In the genomic region with DNA sequence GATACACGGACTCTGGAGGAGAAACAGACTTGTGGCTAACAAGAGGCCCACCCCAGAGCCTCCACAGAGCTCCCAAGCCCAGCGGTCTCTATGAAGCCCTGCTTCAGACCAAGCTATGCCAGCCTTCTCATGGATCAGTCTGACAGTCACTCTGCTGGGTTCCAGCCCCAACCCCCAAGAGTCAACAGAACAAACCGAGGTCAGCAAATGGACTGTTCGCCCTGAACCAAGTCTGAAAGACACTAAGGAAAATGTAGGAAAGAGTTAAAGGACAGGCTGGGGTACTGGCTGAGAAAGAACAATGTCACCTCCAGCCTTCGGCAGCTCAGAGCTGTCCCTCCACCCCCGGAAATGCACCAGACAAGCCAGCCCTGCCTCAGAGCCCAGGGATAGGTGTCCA, we compare ENCODE assay signal across 32 cellular contexts. TPM values are rescaled to one million over a fixed set of nuclear protein-coding genes. Genes with fewer than 3 reads are reported as not detected.
DNase-seq lines count a peak whose midpoint lies in the region; ATAC-seq and TF ChIP-seq lines count a peak whose summit lies in the region.
"Had no signal": no experiment of that assay in that cellular context is flagged by ENCODE, and none has a peak within 500 bp of the region (broad histone marks: within the 10 kb centered on the region; RNA-seq: fewer than 3 reads in every experiment).

No MANE protein-coding gene starts in this region.

- peak overlapping the region; percentile 44 to 79 for H3K27ac Mint-ChIP-seq in activated naive CD4-positive, alpha-beta T cell treated with anti-CD3 and anti-CD28 coated beads, Interleukin-2, amount 50 U/mL, for 72 hours
- peak overlapping the region in 2 of 5 experiments; percentile 73 to 82 for H3K27ac Mint-ChIP-seq in brain
- H3K27ac Mint-ChIP-seq: activated B cell treated with CpG ODN at 0.5 μM for 24 hours, GM23338 had no signal

- H3K4ac ChIP-seq in mesenchymal stem cell (ENCODE audit: low read depth in 1 of 2, low read length in 2 of 2) = no peak overlapping the region

- H2AK5ac ChIP-seq in mesenchymal stem cell (ENCODE audit: low read length, severe bottlenecking) = no peak overlapping the region

- H4K20me1 ChIP-seq in MM.1S (ENCODE audit: insufficient read depth, low read length) = no peaks in the 10 kb centered on the region

- no peak overlapping the region for H4K8ac ChIP-seq in mesenchymal stem cell (ENCODE audit: low read length)

- H3K14ac ChIP-seq in mesenchymal stem cell (ENCODE audit: low read length in 2 of 2) = no peak overlapping the region

- H3K27ac ChIP-seq in mesenchymal stem cell (ENCODE audit: low read length, poor library complexity, severe bottlenecking) (no peak overlapping the region), stomach smooth muscle (ENCODE audit: low read length) (peak overlapping the region; percentile 53), MM.1S (ENCODE audit: low read length) (no peak overlapping the region)
- H3K27ac ChIP-seq: ascending aorta, upper lobe of right lung had no signal

- peak overlapping the region; percentile 19 to 77 (median 23) for H3K4me3 Mint-ChIP-seq in brain
- H3K4me3 Mint-ChIP-seq: activated B cell treated with CpG ODN at 0.5 μM for 24 hours; central memory CD8-positive, alpha-beta T cell; GM23338 had no signal

- H2BK120ac ChIP-seq in mesenchymal stem cell (ENCODE audit: low read depth, low read length) = no peak overlapping the region

- H3K9me3 Mint-ChIP-seq in activated naive CD4-positive, alpha-beta T cell treated with anti-CD3 and anti-CD28 coated beads, Interleukin-2, amount 50 U/mL, for 72 hours = no peaks in the 10 kb centered on the region
- H3K9me3 Mint-ChIP-seq in brain = no peaks in the 10 kb centered on the region
- H3K9me3 Mint-ChIP-seq: activated B cell treated with CpG ODN at 0.5 μM for 24 hours; central memory CD8-positive, alpha-beta T cell; GM23338 had no signal

- no peaks in the 10 kb centered on the region for H3K9me3 ChIP-seq in mesenchymal stem cell (ENCODE audit: control insufficient read depth, low read length)
- H3K9me3 ChIP-seq in stomach smooth muscle (ENCODE audit: control insufficient read depth in 2 of 2, low read length in 2 of 2) = no peaks in the 10 kb centered on the region
- H3K9me3 ChIP-seq in MM.1S (replicated peaks; ENCODE audit: insufficient read depth, low read length) = no peaks in the 10 kb centered on the region
- H3K9me3 ChIP-seq: ascending aorta, Caco-2, right lobe of liver, upper lobe of right lung had no signal

- H2BK15ac ChIP-seq in mesenchymal stem cell (ENCODE audit: low read depth, poor library complexity, severe bottlenecking) = no peak overlapping the region

- H3K4me1 ChIP-seq in mesenchymal stem cell (ENCODE audit: control insufficient read depth, insufficient read depth, low read depth, low read length) = peaks cover 10% of the 10 kb centered on the region
- peaks cover 56% of the 10 kb centered on the region for H3K4me1 ChIP-seq in stomach smooth muscle (ENCODE audit: control insufficient read depth, insufficient read depth, low read length)
- H3K4me1 ChIP-seq in MM.1S (ENCODE audit: low read length) = peaks cover 13% of the 10 kb centered on the region

- peaks cover 44% of the 10 kb centered on the region for H3K4me1 Mint-ChIP-seq in brain

- H3K18ac ChIP-seq in mesenchymal stem cell (ENCODE audit: low read depth in 1 of 2, low read length in 2 of 2) = no peak overlapping the region

- H2BK12ac ChIP-seq in mesenchymal stem cell (ENCODE audit: low read length in 2 of 2) = no peak overlapping the region

- no peaks in the 10 kb centered on the region for H3K9me2 ChIP-seq in MM.1S (replicated peaks; ENCODE audit: insufficient read depth, low read length)

- no peak overlapping the region for H2BK5ac ChIP-seq in mesenchymal stem cell (ENCODE audit: low read depth, low read length, poor library complexity, severe bottlenecking)

- H3K27me3 ChIP-seq in mesenchymal stem cell (ENCODE audit: control insufficient read depth in 1 of 2, insufficient read depth in 1 of 2, low read length in 2 of 2) = no peaks in the 10 kb centered on the region
- no peaks in the 10 kb centered on the region for H3K27me3 ChIP-seq in stomach smooth muscle (ENCODE audit: control insufficient read depth in 1 of 2, insufficient read depth in 2 of 2, low read length in 2 of 2)
- H3K27me3 ChIP-seq in MM.1S (replicated peaks; ENCODE audit: insufficient read depth, low read length) = no peaks in the 10 kb centered on the region
- H3K27me3 ChIP-seq: ascending aorta, right lobe of liver, upper lobe of right lung had no signal

- peaks cover 4% of the 10 kb centered on the region; the same call in 1 of the 2 replicates for H3F3A ChIP-seq in MM.1S (ENCODE audit: insufficient read depth, low read length)

- no peak for TF ChIP-seq CTCF in brain (conservative IDR thresholded peaks at IDR 0.05)
- no peak for TF ChIP-seq CTCF in MM.1S (IDR thresholded peaks at IDR 0.05; ENCODE audit: low read length)

- H3K36me3 Mint-ChIP-seq in activated naive CD4-positive, alpha-beta T cell treated with anti-CD3 and anti-CD28 coated beads, Interleukin-2, amount 50 U/mL, for 72 hours = peaks cover 16 to 17% of the 10 kb centered on the region in 2 donors
- peaks cover 49% of the 10 kb centered on the region for H3K36me3 Mint-ChIP-seq in brain

- H3K4me2 ChIP-seq in mesenchymal stem cell (ENCODE audit: low read length, poor library complexity, severe bottlenecking) = no peak overlapping the region
- H3K4me2 ChIP-seq in MM.1S (ENCODE audit: low read depth, low read length) = no peak overlapping the region
- H3K4me2 ChIP-seq: GM23338 had no signal

- no peak for ATAC-seq in activated naive CD4-positive, alpha-beta T cell treated with anti-CD3 and anti-CD28 coated beads, Interleukin-2, amount 50 U/mL, for 72 hours
- ATAC-seq: GM23338, upper lobe of right lung had no signal

- H4K91ac ChIP-seq in mesenchymal stem cell (ENCODE audit: low read length) = no peak overlapping the region

- H3K9ac ChIP-seq in mesenchymal stem cell (ENCODE audit: low read length) (peak overlapping the region; percentile 28), stomach smooth muscle (ENCODE audit: low read length in 2 of 2) (no peak overlapping the region), MM.1S (ENCODE audit: low read length) (no peak overlapping the region)

- peaks cover 86% of the 10 kb centered on the region for H3K79me2 ChIP-seq in MM.1S (ENCODE audit: low read length)

- H3K27me3 Mint-ChIP-seq in brain = peaks cover 5% of the 10 kb centered on the region
- H3K27me3 Mint-ChIP-seq: activated B cell treated with CpG ODN at 0.5 μM for 24 hours; central memory CD8-positive, alpha-beta T cell had no signal

- peaks cover 18% of the 10 kb centered on the region for H3K79me1 ChIP-seq in mesenchymal stem cell (replicated peaks; ENCODE audit: low read length, poor library complexity, severe bottlenecking)

- H3K4me3 ChIP-seq in mesenchymal stem cell (ENCODE audit: insufficient read depth in 1 of 2, low read depth in 1 of 2, low read length in 2 of 2) (no peak overlapping the region), stomach smooth muscle (ENCODE audit: low read length in 2 of 2) (no peak overlapping the region), MM.1S (ENCODE audit: low read length) (no peak overlapping the region)
- H3K4me3 ChIP-seq: ascending aorta, GM23338, right lobe of liver, upper lobe of right lung had no signal

- H3K23ac ChIP-seq in mesenchymal stem cell (ENCODE audit: low read length in 2 of 2) = no peak overlapping the region

- H3K36me3 ChIP-seq in mesenchymal stem cell (ENCODE audit: control insufficient read depth in 1 of 2, insufficient read depth in 2 of 2, low read depth in 1 of 2, low read length in 2 of 2) (peaks cover 55 to 68% of the 10 kb centered on the region in 2 experiments), stomach smooth muscle (ENCODE audit: control insufficient read depth in 2 of 2, insufficient read depth in 2 of 2, low read length in 2 of 2) (peaks cover 35 to 49% of the 10 kb centered on the region in 2 donors), MM.1S (replicated peaks; ENCODE audit: insufficient read depth, low read length) (peaks cover 4% of the 10 kb centered on the region; the same call in 1 of the 2 replicates)

- H2AFZ ChIP-seq in mesenchymal stem cell (ENCODE audit: low read depth, low read length) = no peak overlapping the region
- H2AFZ ChIP-seq in MM.1S (ENCODE audit: low read length) = no peak overlapping the region
- H2AFZ ChIP-seq: GM23338 had no signal

- WGBS in mesenchymal stem cell = 91% methylated on average over 6 of the region's 6 CpGs

- DNase-seq in activated naive CD4-positive, alpha-beta T cell treated with anti-CD3 and anti-CD28 coated beads, Interleukin-2, amount 50 U/mL, for 72 hours (ENCODE audit: low spot score in 2 of 2) = no peak
- DNase-seq in activated naive CD4-positive, alpha-beta T cell (lab: John Stamatoyannopoulos, UW) = no peak
- DNase-seq in mesenchymal stem cell = no peak
- no peak for DNase-seq in amniotic stem cell (lab: John Stamatoyannopoulos, UW)
- DNase-seq in MM.1S = no peak
- DNase-seq in T-helper 2 cell = no peak
- DNase-seq: activated B cell treated with CpG ODN at 0.5 μM for 24 hours; activated CD4-positive, alpha-beta T cell treated with anti-CD3 and anti-CD28 coated beads, Interleukin-2, amount 50 U/mL, for 48 hours; activated gamma-delta T cell; AML-193; Caco-2; DMS79; effector CD4-positive, alpha-beta T cell; erythroblast; foreskin melanocyte; GF-D8; hippocampal formation; NCI-H1417; NCI-H2081 treated with DMSO at 0.1 percent for 48 hours; NCI-H446 treated with DMSO at 0.1 percent for 48 hours; right lobe of liver; Right ventricle myocardium superior; stimulated activated CD4-positive, alpha-beta T cell treated with anti-CD3 and anti-CD28 coated beads, Interleukin-15, amount 100 ng/mL, for 24 hours; T1000; upper lobe of right lung had no signal

RNA-seq across cellular contexts. Expression of a gene that starts 3.9 kb away (rescaled TPM):
- 100 to 1,000 TPM in 1 of 2 donors, 10 to 100 TPM in 1; 84.8 to 125 TPM for total RNA-seq in activated naive CD4-positive, alpha-beta T cell treated with anti-CD3 and anti-CD28 coated beads, Interleukin-2, amount 50 U/mL, for 72 hours
- polyA plus RNA-seq in brain (ENCODE audit: insufficient read depth, low read depth, low replicate concordance) = 59.4 TPM
- 41.6 TPM for polyA plus RNA-seq in mesenchymal stem cell (2013, experiment 1 of 2)
- 39.9 TPM for polyA plus RNA-seq in mesenchymal stem cell (2013, experiment 2 of 2)

RNA-seq across cellular contexts. Expression of a gene that starts 13.5 kb away (rescaled TPM):
- total RNA-seq in activated naive CD4-positive, alpha-beta T cell treated with anti-CD3 and anti-CD28 coated beads, Interleukin-2, amount 50 U/mL, for 72 hours = 10 to 100 TPM; 10.5 to 17.1 TPM
- polyA plus RNA-seq in brain (ENCODE audit: insufficient read depth, low read depth, low replicate concordance) = 14.3 TPM
- polyA plus RNA-seq in mesenchymal stem cell (2013, experiment 1 of 2) = 13.3 TPM
- 13.7 TPM for polyA plus RNA-seq in mesenchymal stem cell (2013, experiment 2 of 2)
- total RNA-seq: OCI-LY7 had no signal
- polyA plus RNA-seq: neural cell had no signal

RNA-seq across cellular contexts. Expression of a gene that starts 42.0 kb away (rescaled TPM):
- total RNA-seq in activated naive CD4-positive, alpha-beta T cell treated with anti-CD3 and anti-CD28 coated beads, Interleukin-2, amount 50 U/mL, for 72 hours = 100 to 1,000 TPM; 194 to 486 TPM
- polyA plus RNA-seq in brain (ENCODE audit: insufficient read depth, low read depth, low replicate concordance) = 16.2 TPM
- polyA plus RNA-seq in mesenchymal stem cell (2013, experiment 1 of 2) = 32.7 TPM
- 30.8 TPM for polyA plus RNA-seq in mesenchymal stem cell (2013, experiment 2 of 2)
